ENCODE assay signal across 8 cellular contexts in genomic region chr17:45320349-45320930, GRCh38. TPM values are rescaled to one million over a fixed set of nuclear protein-coding genes. Genes with fewer than 3 reads are reported as not detected.
DNase-seq lines count a peak whose midpoint lies in the region; ATAC-seq, FAIRE-seq and TF ChIP-seq lines count a peak whose summit lies in the region.

No MANE protein-coding gene starts in this region.

- H4K5ac ChIP-seq in mesendoderm (ENCODE audit: low read length), result no peak overlapping the region

- peaks cover 3% of the 10 kb centered on the region for H3K79me2 ChIP-seq in mesendoderm (ENCODE audit: control insufficient read depth, insufficient read depth, low read length)

- no peak overlapping the region for H3K4ac ChIP-seq in mesendoderm (ENCODE audit: low read depth, low read length)

- FAIRE-seq in A549 (lab: Jason Lieb, UNC), result no peak

- H3K9me3 ChIP-seq in A549, result no peaks in the 10 kb centered on the region

- 0 out of 5 replicates have a peak, but pooled peaks of 1 of the 2 experiments have one; percentile 25 for TF ChIP-seq RAD21 in A549 (conservative IDR thresholded peaks at IDR 0.05 in 1 of 2, IDR thresholded peaks at IDR 0.05 in 1 of 2)

- no peak for TF ChIP-seq EP300 in A549 (IDR thresholded peaks at IDR 0.05)

- WGBS in A549 (ENCODE audit: missing lambda C conversion rate), result 12% methylated on average over 5 of the region's 5 CpGs
- no CpG with 5 or more reads among the region's 5 CpGs for WGBS in mesendoderm (ENCODE audit: extremely low coverage, insufficient coverage, low lambda C conversion rate)

- H3K4me1 ChIP-seq in A549 (peaks cover 51% of the 10 kb centered on the region), mesendoderm (ENCODE audit: control insufficient read depth, low read depth, low read length) (peaks cover 2% of the 10 kb centered on the region)

- H2BK15ac ChIP-seq in mesendoderm (replicated peaks; ENCODE audit: low read depth), result no peak overlapping the region

- H3K4me2 ChIP-seq in A549, result peak overlapping the region; percentile 90
- H3K4me2 ChIP-seq in mesendoderm (ENCODE audit: low read length), result no peak overlapping the region

- CTCF ChIA-PET in A549 (lab: Yijun Ruan, JAX), result interaction anchor here (0.7 to 39.8 kb wide), 17 partner anchors 9 to 123 kb away, joined by 3 to 640 read pairs (median 6); partner anchors contain the start of gene FMNL1

- H2BK5ac ChIP-seq in mesendoderm (ENCODE audit: low read length), result no peak overlapping the region

- H2AK5ac ChIP-seq in mesendoderm (ENCODE audit: low read length), result no peak overlapping the region

- no peaks in the 10 kb centered on the region for H3K36me3 ChIP-seq in mesendoderm (ENCODE audit: control insufficient read depth, insufficient read depth, low read length)

- peak overlapping the region; percentile 95 for H3K27ac ChIP-seq in A549
- H3K27ac ChIP-seq in mesendoderm (ENCODE audit: low read depth, low read length), result no peak overlapping the region

- no peak for TF ChIP-seq POLR2A in A549 (IDR thresholded peaks at IDR 0.05; ENCODE audit: low read length)

- DNase-seq in A549 (ENCODE audit: low read depth in 1 of 2, low spot score in 1 of 2), result peak in 1 of 2 experiments; percentile 75
- DNase-seq in HS-27A (ENCODE audit: low read depth), result peak; percentile 64
- DNase-seq in astrocyte of the hippocampus (ENCODE audit: low read depth, low spot score), result peak; percentile 68
- DNase-seq in mesendoderm, result no peak
- no peak for DNase-seq in hepatic stellate cell (ENCODE audit: low spot score)
- DNase-seq in Kasumi-1 (lab: John Stamatoyannopoulos, UW), result no peak

- H4K8ac ChIP-seq in mesendoderm (ENCODE audit: low read depth, low read length), result no peak overlapping the region

- peaks cover 5% of the 10 kb centered on the region for H3K79me1 ChIP-seq in mesendoderm (ENCODE audit: low read length)

- no peaks in the 10 kb centered on the region for H3K27me3 ChIP-seq in mesendoderm (ENCODE audit: insufficient read depth, low read length, poor library complexity)

- H3K56ac ChIP-seq in mesendoderm (ENCODE audit: low read length), result peak overlapping the region; percentile 22

- H3K4me3 ChIP-seq in A549 (no peak overlapping the region), mesendoderm (ENCODE audit: low read length) (no peak overlapping the region)

- no peak overlapping the region for H3K18ac ChIP-seq in mesendoderm (ENCODE audit: low read length)

- POLR2A ChIA-PET in A549 (lab: Yijun Ruan, JAX), result interaction anchor here (0.5 to 3.4 kb wide), 7 partner anchors 9 to 1818 kb away, joined by 3 to 42 read pairs (median 6); no protein-coding TSS in a partner anchor

- H3K9ac ChIP-seq in mesendoderm (ENCODE audit: low read length), result no peak overlapping the region

- TF ChIP-seq CTCF in A549 (IDR thresholded peaks at IDR 0.05), result no peak

- no peak overlapping the region for H2BK120ac ChIP-seq in mesendoderm (ENCODE audit: low read depth, low read length)

- peak in 1 of 2 experiments; percentile 11; a peak in 3 of 6 replicates for ATAC-seq in A549
- no peak for ATAC-seq in GM21360 (IDR thresholded peaks at IDR 0.05; ENCODE audit: unreplicated experiment)
- no peak for ATAC-seq in HG03196 (IDR thresholded peaks at IDR 0.05; ENCODE audit: unreplicated experiment)

- H3K23ac ChIP-seq in mesendoderm (ENCODE audit: low read length), result no peak overlapping the region

TF ChIP-seq in A549, 52 proteins besides CTCF, POLR2A, EP300 and RAD21:
- TF ChIP-seq RARB (CRISPR knock-in tag; IDR thresholded peaks at IDR 0.05) (no peak), CHD4 (IDR thresholded peaks at IDR 0.05; ENCODE audit: borderline replicate concordance) (no peak), MAZ (IDR thresholded peaks at IDR 0.05; ENCODE audit: borderline replicate concordance, low read depth, low read length) (no peak), HDAC2 (IDR thresholded peaks at IDR 0.05) (0 out of 2 replicates have a peak, but pooled peaks have one; percentile 52), HEYL (CRISPR knock-in tag; IDR thresholded peaks at IDR 0.05) (no peak), ZSCAN20 (CRISPR knock-in tag; IDR thresholded peaks at IDR 0.05) (no peak), KDM1A (IDR thresholded peaks at IDR 0.05; ENCODE audit: low read depth) (peak; percentile 89), ZNF302 (CRISPR knock-in tag; IDR thresholded peaks at IDR 0.05) (no peak), GATA3 (IDR thresholded peaks at IDR 0.05; ENCODE audit: borderline replicate concordance) (0 out of 2 replicates have a peak, but pooled peaks have one; percentile 46), KDM5A (IDR thresholded peaks at IDR 0.05) (no peak), CHD2 (IDR thresholded peaks at IDR 0.05; ENCODE audit: low read length, partially characterized antibody) (no peak), PHF8 (IDR thresholded peaks at IDR 0.05; ENCODE audit: borderline replicate concordance, low read depth) (no peak), ZFP36 (IDR thresholded peaks at IDR 0.05; ENCODE audit: borderline replicate concordance, partially characterized antibody) (no peak), HES2 (IDR thresholded peaks at IDR 0.05) (no peak), USF2 (IDR thresholded peaks at IDR 0.05) (no peak)

RNA-seq across cellular contexts. Expression of gene MAP3K14, which starts 3.6 kb away (rescaled TPM):
- polyA plus RNA-seq in A549 (2011; rRNA removed) (9.1 and 10.9 TPM in 2 replicates), A549 (2017; fragmentation: RNase III; extraction: RNeasy Plus Mini Kit Qiagen cat#74134 plus additional on column Dnase treatment) (30.7 to 53.6 TPM (median 34.5 TPM) in 3 replicates)
- 39.9 and 49.0 TPM in 2 replicates for polyA plus RNA-seq in A549 (2012; cell fraction: cytosol; rRNA removed)
- polyA plus RNA-seq in A549 (2012; cell fraction: nucleus; rRNA removed), result 142 and 168 TPM in 2 replicates
- 12.0 and 13.0 TPM in 2 replicates for polyA minus RNA-seq in A549 (2011; rRNA and poly(A)+ RNA removed)
- 1.6 TPM for polyA plus RNA-seq in mesendoderm (2013, experiment 1 of 2)
- 2.0 TPM for polyA plus RNA-seq in mesendoderm (2013, experiment 2 of 2)

RNA-seq across cellular contexts. Expression of gene SPATA32, which starts 58.5 kb away (rescaled TPM):
- polyA plus RNA-seq in A549 (2011; rRNA removed), result 0.05 and 0.08 TPM in 2 replicates
- polyA plus RNA-seq in A549 (2012; cell fraction: cytosol; rRNA removed), result 0.09 and 0.16 TPM in 2 replicates
- 0.40 and 0.54 TPM in 2 replicates for polyA plus RNA-seq in A549 (2012; cell fraction: nucleus; rRNA removed)
- polyA plus RNA-seq in A549 (2017; fragmentation: RNase III; extraction: RNeasy Plus Mini Kit Qiagen cat#74134 plus additional on column Dnase treatment), result 0.09 to 0.25 TPM (median 0.21 TPM) in 3 replicates
- polyA minus RNA-seq in A549 (2011; rRNA and poly(A)+ RNA removed), result not detected in 2 replicates
- polyA plus RNA-seq in mesendoderm (2013, experiment 1 of 2), result not detected
- polyA plus RNA-seq in mesendoderm (2013, experiment 2 of 2), result not detected

Comparison
In these comparisons a context has a peak if more than half of its experiments do, and no peak if none do; other contexts are left out.
1. DNase-seq: peak in HS-27A (single experiment) and astrocyte of the hippocampus (single experiment); none in mesendoderm (single experiment), hepatic stellate cell (single experiment) and Kasumi-1 (0 of 2).